ENCODE assay signal across 1 cellular context in genomic region chr10:26216577-26216948, GRCh38.
A peak's percentile ranks its signal among the peaks of the same experiment; 100 is the strongest.
TF ChIP-seq lines count a peak whose summit lies in the region.

Gene GAD2 (plus strand): TSS chr10:26216774. CDS start chr10:26216810, 36 bp downstream.

TF ChIP-seq in H1, 55 proteins besides CTCF, POLR2A, EP300 and RAD21 (continued from another document):
- no peak for TF ChIP-seq CHD7 (IDR thresholded peaks at IDR 0.05; ENCODE audit: insufficient replicate concordance, low read length)
- no peak for TF ChIP-seq SP2 (IDR thresholded peaks at IDR 0.05; ENCODE audit: low read length)
- TF ChIP-seq POU5F1 (IDR thresholded peaks at IDR 0.05; ENCODE audit: low read depth, low read length) = no peak
- no peak for TF ChIP-seq E2F6 (IDR thresholded peaks at IDR 0.05)
- peak; percentile 2 for TF ChIP-seq TAF7 (optimal IDR thresholded peaks at IDR 0.05; ENCODE audit: borderline replicate concordance, low read depth, low read length)
- TF ChIP-seq CBX8 (IDR thresholded peaks at IDR 0.05; ENCODE audit: borderline replicate concordance, low read depth, low read length) = no peak
- TF ChIP-seq SUZ12 (IDR thresholded peaks at IDR 0.05; ENCODE audit: low read length) = no peak; the same call in none of the 2 replicates
- TF ChIP-seq PHF8 (conservative IDR thresholded peaks at IDR 0.05; ENCODE audit: low read depth, low read length) = no peak
- TF ChIP-seq HDAC6 (IDR thresholded peaks at IDR 0.05; ENCODE audit: low read depth, low read length) = no peak
- no peak for TF ChIP-seq JUN (IDR thresholded peaks at IDR 0.05; ENCODE audit: low read depth, low read length)
- peak; percentile 65 for TF ChIP-seq RNF2 (IDR thresholded peaks at IDR 0.05; ENCODE audit: borderline replicate concordance, low read depth, low read length, missing control alignments, poor library complexity, severe bottlenecking)
- no peak for TF ChIP-seq NANOG (IDR thresholded peaks at IDR 0.05; ENCODE audit: insufficient read depth, low read depth, low read length, poor library complexity, severe bottlenecking)
- no peak for TF ChIP-seq TAF1 (IDR thresholded peaks at IDR 0.05; ENCODE audit: low read depth, low read length)
- no peak for TF ChIP-seq CBX5 (IDR thresholded peaks at IDR 0.05; ENCODE audit: low read depth, low read length)
- TF ChIP-seq ASH2L (IDR thresholded peaks at IDR 0.05; ENCODE audit: low read length) = peak; percentile 2
- TF ChIP-seq USF2 (IDR thresholded peaks at IDR 0.05; ENCODE audit: low read length) = no peak
- TF ChIP-seq TEAD4 (IDR thresholded peaks at IDR 0.05; ENCODE audit: low read depth, low read length) = no peak
- no peak for TF ChIP-seq CEBPB (IDR thresholded peaks at IDR 0.05; ENCODE audit: low read depth, low read length)
- TF ChIP-seq NRF1 (IDR thresholded peaks at IDR 0.05; ENCODE audit: low read depth, low read length) = no peak
- TF ChIP-seq SRF (IDR thresholded peaks at IDR 0.05; ENCODE audit: low read depth, low read length) = no peak
- TF ChIP-seq KDM1A (IDR thresholded peaks at IDR 0.05; ENCODE audit: borderline replicate concordance, low read length) = no peak
- no peak for TF ChIP-seq JUND (IDR thresholded peaks at IDR 0.05; ENCODE audit: low read length)
- peak; percentile 21; the same call in 1 of the 2 replicates for TF ChIP-seq BACH1 (IDR thresholded peaks at IDR 0.05; ENCODE audit: low read length)
- TF ChIP-seq TCF12 (IDR thresholded peaks at IDR 0.05; ENCODE audit: low read depth, low read length) = no peak
- TF ChIP-seq SP1 (IDR thresholded peaks at IDR 0.05; ENCODE audit: low read depth, low read length) = no peak
- TF ChIP-seq SIX5 (IDR thresholded peaks at IDR 0.05; ENCODE audit: low read depth, low read length) = no peak
- no peak for TF ChIP-seq ZNF274 (IDR thresholded peaks at IDR 0.05; ENCODE audit: borderline replicate concordance, extremely low read depth, low read length)
- no peak for TF ChIP-seq SIRT6 (IDR thresholded peaks at IDR 0.05; ENCODE audit: low read length)
- TF ChIP-seq RXRA (IDR thresholded peaks at IDR 0.05; ENCODE audit: insufficient read depth, low read depth, low read length) = no peak
- TF ChIP-seq EZH2 (IDR thresholded peaks at IDR 0.05; ENCODE audit: low read depth, low read length, severe bottlenecking) = no peak
- no peak for TF ChIP-seq GTF2F1 (IDR thresholded peaks at IDR 0.05; ENCODE audit: borderline replicate concordance, low read depth, low read length)
- TF ChIP-seq BRCA1 (IDR thresholded peaks at IDR 0.05; ENCODE audit: low read depth, low read length) = no peak
- TF ChIP-seq MAFK (IDR thresholded peaks at IDR 0.05; ENCODE audit: low read depth, low read length) = no peak
- TF ChIP-seq CTBP2 (IDR thresholded peaks at IDR 0.05; ENCODE audit: borderline replicate concordance, insufficient read depth, insufficient read length, low read length) = peak; percentile 33
